In genomic region chr1:44842763-44843655, GRCh38 we compare ENCODE assay signal across 1 cellular context.
TF ChIP-seq lines count a peak whose summit lies in the region.

PTCH2 (minus strand) TSS chr1:44843253; CDS start chr1:44842932, 321 bp downstream.

TF ChIP-seq in HEK293, 187 proteins besides CTCF, POLR2A, EP300 and RAD21 (continued from another document):
- TF ChIP-seq ZNF398 (tag by site-specific recombination; IDR thresholded peaks at IDR 0.05) (peak; percentile 79), ZNF626 (tag by site-specific recombination; IDR thresholded peaks at IDR 0.05) (no peak), ZEB2 (tag by site-specific recombination; IDR thresholded peaks at IDR 0.05) (peak; percentile 64; the same call in 1 of the 2 replicates), ZNF335 (tag by site-specific recombination; conservative IDR thresholded peaks at IDR 0.05) (peak; percentile 90), PRDM10 (tag by site-specific recombination; IDR thresholded peaks at IDR 0.05) (peak; percentile 41), KLF10 (tag by site-specific recombination; IDR thresholded peaks at IDR 0.05) (peak; percentile 97), ZNF341 (tag by site-specific recombination; IDR thresholded peaks at IDR 0.05; ENCODE audit: low read depth) (peak; percentile 72), IKZF3 (tag by site-specific recombination; IDR thresholded peaks at IDR 0.05) (peak; percentile 64), ZBTB44 (tag by site-specific recombination; IDR thresholded peaks at IDR 0.05) (0 out of 2 replicates have a peak, but pooled peaks have one; percentile 37), FEZF1 (tag by site-specific recombination; IDR thresholded peaks at IDR 0.05) (peak; percentile 77), KLF8 (tag by site-specific recombination; IDR thresholded peaks at IDR 0.05) (0 out of 2 replicates have a peak, but pooled peaks have one; percentile 84), TRIM28 (IDR thresholded peaks at IDR 0.05; ENCODE audit: borderline replicate concordance, low read length) (no peak), SP3 (tag by site-specific recombination; IDR thresholded peaks at IDR 0.05) (peak; percentile 64), BCL11B (tag by site-specific recombination; IDR thresholded peaks at IDR 0.05; ENCODE audit: low read depth) (peak; percentile 46; the same call in 1 of the 2 replicates), ZNF692 (tag by site-specific recombination; IDR thresholded peaks at IDR 0.05) (peak; percentile 94), PATZ1 (tag by site-specific recombination; IDR thresholded peaks at IDR 0.05) (peak; percentile 83), KLF9 (tag by site-specific recombination; IDR thresholded peaks at IDR 0.05; ENCODE audit: low read depth) (peak; percentile 37; the same call in 1 of the 2 replicates), HOXC10 (CRISPR knock-in tag; IDR thresholded peaks at IDR 0.05) (0 out of 2 replicates have a peak, but pooled peaks have one; percentile 58), ZNF37A (tag by site-specific recombination; IDR thresholded peaks at IDR 0.05) (no peak)
TF ChIP-seq in HEK293: peak in this region for 58.
